1 cellular context compared by ENCODE assay signal in genomic region chr20:45934587-45935415, GRCh38.
A peak's percentile ranks its signal among the peaks of the same experiment; 100 is the strongest.
TF ChIP-seq lines count a peak whose summit lies in the region.

Gene PCIF1, plus strand, starts transcription at chr20:45934683. Its CDS starts 4,317 bp downstream, at chr20:45939000.

TF ChIP-seq in HepG2, 621 proteins besides CTCF, POLR2A, EP300 and RAD21 (continued from another document and continues in another):
- TF ChIP-seq POGK (CRISPR knock-in tag; conservative IDR thresholded peaks at IDR 0.05) (peak; percentile 94), NFATC3 (CRISPR knock-in tag; IDR thresholded peaks at IDR 0.05) (peak; percentile 46; the same call in 1 of the 2 replicates), SUZ12 (IDR thresholded peaks at IDR 0.05; ENCODE audit: low read depth, low read length) (no peak), MEIS2 (CRISPR knock-in tag; IDR thresholded peaks at IDR 0.05) (peak; percentile 80), CBFB (CRISPR knock-in tag; IDR thresholded peaks at IDR 0.05) (peak; percentile 94), MED13 (CRISPR knock-in tag; IDR thresholded peaks at IDR 0.05) (peak; percentile 85), ZNF713 (CRISPR knock-in tag; IDR thresholded peaks at IDR 0.05) (peak; percentile 85), TMF1 (CRISPR knock-in tag; IDR thresholded peaks at IDR 0.05; ENCODE audit: low read depth) (peak; percentile 89), PBX2 (CRISPR knock-in tag; IDR thresholded peaks at IDR 0.05) (no peak), HNF4G (IDR thresholded peaks at IDR 0.05; ENCODE audit: borderline replicate concordance, low read depth, low read length) (peak; percentile 23; the same call in 1 of the 2 replicates), HNF4G (CRISPR knock-in tag; IDR thresholded peaks at IDR 0.05; ENCODE audit: borderline replicate concordance, low read depth) (peak; percentile 88; the same call in 1 of the 2 replicates), TBX3 (IDR thresholded peaks at IDR 0.05; ENCODE audit: borderline replicate concordance) (no peak), ZNF33A (CRISPR knock-in tag; IDR thresholded peaks at IDR 0.05; ENCODE audit: borderline replicate concordance) (peak; percentile 39; the same call in 1 of the 2 replicates), ZSCAN21 (CRISPR knock-in tag; IDR thresholded peaks at IDR 0.05; ENCODE audit: borderline replicate concordance) (0 out of 2 replicates have a peak, but pooled peaks have one; percentile 12), ZFP37 (CRISPR knock-in tag; IDR thresholded peaks at IDR 0.05; ENCODE audit: borderline replicate concordance) (peak; percentile 39; the same call in 1 of the 2 replicates), NR2F2 (IDR thresholded peaks at IDR 0.05; ENCODE audit: borderline replicate concordance, low read depth) (peak; percentile 63; the same call in 1 of the 2 replicates), ZFP36L2 (CRISPR knock-in tag; IDR thresholded peaks at IDR 0.05) (no peak), ZNF260 (CRISPR knock-in tag; IDR thresholded peaks at IDR 0.05; ENCODE audit: borderline replicate concordance, low read depth) (no peak), ZFP91 (CRISPR knock-in tag; IDR thresholded peaks at IDR 0.05; ENCODE audit: borderline replicate concordance) (peak; percentile 90), NFE2 (CRISPR knock-in tag; IDR thresholded peaks at IDR 0.05) (peak; percentile 51; the same call in 1 of the 2 replicates), TOE1 (CRISPR knock-in tag; IDR thresholded peaks at IDR 0.05) (peak; percentile 82; the same call in 1 of the 2 replicates), ZNF800 (CRISPR knock-in tag; IDR thresholded peaks at IDR 0.05) (0 out of 2 replicates have a peak, but pooled peaks have one; percentile 4), PHF21A (CRISPR knock-in tag; IDR thresholded peaks at IDR 0.05) (peak; percentile 84), FOXK1 (CRISPR knock-in tag; IDR thresholded peaks at IDR 0.05; ENCODE audit: borderline replicate concordance, low read depth) (peak; percentile 91; the same call in 1 of the 2 replicates), ZNF296 (CRISPR knock-in tag; conservative IDR thresholded peaks at IDR 0.05) (peak; percentile 88; the same call in 1 of the 2 replicates), NR1H2 (CRISPR knock-in tag; IDR thresholded peaks at IDR 0.05; ENCODE audit: borderline replicate concordance, low read depth) (peak; percentile 78), MIER3 (CRISPR knock-in tag; IDR thresholded peaks at IDR 0.05; ENCODE audit: borderline replicate concordance) (peak; percentile 93; the same call in 1 of the 2 replicates), POGZ (CRISPR knock-in tag; IDR thresholded peaks at IDR 0.05) (peak; percentile 85), FOXA1 (IDR thresholded peaks at IDR 0.05) (no peak), FOXA1 (CRISPR knock-in tag; IDR thresholded peaks at IDR 0.05) (peak; percentile 51; the same call in 1 of the 2 replicates), SP140L (CRISPR knock-in tag; IDR thresholded peaks at IDR 0.05; ENCODE audit: borderline replicate concordance) (no peak), ISX (CRISPR knock-in tag; conservative IDR thresholded peaks at IDR 0.05) (peak; percentile 93; the same call in 1 of the 2 replicates), ARID2 (CRISPR knock-in tag; IDR thresholded peaks at IDR 0.05; ENCODE audit: borderline replicate concordance) (no peak), SALL1 (CRISPR knock-in tag; IDR thresholded peaks at IDR 0.05) (peak; percentile 91; the same call in 1 of the 2 replicates), ZMAT3 (CRISPR knock-in tag; conservative IDR thresholded peaks at IDR 0.05) (peak; percentile 99), SYNCRIP (IDR thresholded peaks at IDR 0.05; ENCODE audit: insufficient read depth, low read depth, low read length) (no peak), DNMT1 (CRISPR knock-in tag; IDR thresholded peaks at IDR 0.05) (0 out of 2 replicates have a peak, but pooled peaks have one; percentile 82), HOXD1 (CRISPR knock-in tag; IDR thresholded peaks at IDR 0.05) (peak; percentile 93; the same call in 1 of the 2 replicates), ELF3 (CRISPR knock-in tag; IDR thresholded peaks at IDR 0.05) (peak; percentile 77), LRRFIP1 (CRISPR knock-in tag; conservative IDR thresholded peaks at IDR 0.05) (no peak; the same call in 1 of the 2 replicates), CHCHD3 (CRISPR knock-in tag; IDR thresholded peaks at IDR 0.05) (peak; percentile 95), ZNF383 (CRISPR knock-in tag; IDR thresholded peaks at IDR 0.05; ENCODE audit: borderline replicate concordance) (no peak), HOMEZ (CRISPR knock-in tag; IDR thresholded peaks at IDR 0.05; ENCODE audit: low read depth) (peak; percentile 57), MED1 (CRISPR knock-in tag; IDR thresholded peaks at IDR 0.05) (peak; percentile 72), SMAD9 (CRISPR knock-in tag; IDR thresholded peaks at IDR 0.05) (no peak; the same call in 1 of the 2 replicates), ZNF441 (CRISPR knock-in tag; IDR thresholded peaks at IDR 0.05; ENCODE audit: borderline replicate concordance) (peak; percentile 73), PHB2 (IDR thresholded peaks at IDR 0.05; ENCODE audit: partially characterized antibody) (no peak), ZNF136 (CRISPR knock-in tag; IDR thresholded peaks at IDR 0.05; ENCODE audit: low read depth) (no peak; the same call in 1 of the 2 replicates), MEIS1 (CRISPR knock-in tag; IDR thresholded peaks at IDR 0.05; ENCODE audit: borderline replicate concordance) (peak; percentile 90; the same call in 1 of the 2 replicates), BORCS8-MEF2B (CRISPR knock-in tag; IDR thresholded peaks at IDR 0.05) (peak; percentile 79; the same call in 1 of the 2 replicates), MXD4 (CRISPR knock-in tag; IDR thresholded peaks at IDR 0.05) (peak; percentile 89), HNRNPUL1 (IDR thresholded peaks at IDR 0.05; ENCODE audit: low read depth, low read length) (peak; percentile 91), ZBTB20 (CRISPR knock-in tag; IDR thresholded peaks at IDR 0.05; ENCODE audit: borderline replicate concordance, low read depth) (no peak; the same call in none of the 2 replicates), ZNF850 (CRISPR knock-in tag; conservative IDR thresholded peaks at IDR 0.05) (no peak; the same call in none of the 2 replicates), ZNF710 (CRISPR knock-in tag; IDR thresholded peaks at IDR 0.05; ENCODE audit: borderline replicate concordance) (peak; percentile 40; the same call in 1 of the 2 replicates), POLR2AphosphoS2 (IDR thresholded peaks at IDR 0.05; ENCODE audit: low read depth, low read length) (peak; percentile 93), E2F1 (CRISPR knock-in tag; IDR thresholded peaks at IDR 0.05) (peak; percentile 64), ZFAT (CRISPR knock-in tag; conservative IDR thresholded peaks at IDR 0.05) (0 out of 2 replicates have a peak, but pooled peaks have one; percentile 88), ARNT2 (CRISPR knock-in tag; IDR thresholded peaks at IDR 0.05; ENCODE audit: low read depth) (peak; percentile 92), ZNF496 (CRISPR knock-in tag; IDR thresholded peaks at IDR 0.05; ENCODE audit: insufficient replicate concordance) (no peak), ZBTB42 (CRISPR knock-in tag; IDR thresholded peaks at IDR 0.05) (peak; percentile 96)
